9 cellular contexts compared by ENCODE assay signal in the genomic region with DNA sequence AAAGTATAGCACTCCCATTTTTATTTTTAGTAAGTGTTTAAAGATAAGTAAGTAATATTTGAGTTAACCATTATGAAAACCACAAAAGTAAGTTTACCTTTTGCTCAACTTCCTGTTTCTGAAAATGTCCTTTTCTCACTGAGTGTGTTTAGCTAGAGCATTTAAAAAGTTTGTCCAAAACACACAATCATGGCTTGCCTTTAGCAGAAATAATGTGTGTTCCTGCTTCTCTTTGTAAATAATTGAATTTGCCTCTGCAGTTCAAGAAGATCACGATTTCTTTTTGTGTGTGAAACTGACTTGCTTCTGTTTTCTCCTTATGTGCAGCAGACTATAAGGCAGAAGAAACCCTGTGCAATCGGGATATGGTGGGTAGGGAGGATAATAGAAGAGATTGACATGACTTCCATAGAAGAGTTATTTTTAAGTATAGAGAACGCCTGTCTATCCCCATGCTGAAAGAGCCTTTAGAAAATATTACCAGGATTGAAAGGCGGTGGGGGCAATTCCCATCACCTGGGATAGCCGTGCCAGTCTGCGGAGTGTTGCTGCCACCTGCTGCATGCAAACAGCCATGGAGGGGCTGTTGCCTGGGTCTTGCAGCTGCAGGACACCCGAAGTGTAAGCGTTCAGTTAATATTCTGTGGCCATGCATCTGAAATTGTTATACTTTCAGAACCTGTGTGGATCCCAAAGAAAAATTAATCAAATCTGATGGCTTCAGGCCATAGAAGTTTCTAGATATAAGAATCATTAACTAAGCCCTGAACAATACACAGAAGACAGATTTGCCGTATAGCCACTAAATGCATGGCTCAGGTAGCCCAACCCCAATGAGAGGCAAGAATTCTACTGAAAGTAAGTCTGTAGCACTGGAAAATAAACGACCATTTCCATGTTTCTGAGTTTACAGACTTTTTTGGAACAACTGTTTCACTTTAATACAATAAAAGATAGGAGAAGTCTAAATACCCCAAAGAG. TPM values are rescaled to one million over a fixed set of nuclear protein-coding genes. Genes with fewer than 3 reads are reported as not detected.
DNase-seq lines count a peak whose midpoint lies in the region; ATAC-seq, FAIRE-seq and TF ChIP-seq lines count a peak whose summit lies in the region.
"Had no signal": no experiment of that assay in that cellular context is flagged by ENCODE, and none has a peak within 500 bp of the region (broad histone marks: within the 10 kb centered on the region; RNA-seq: fewer than 3 reads in every experiment).

No MANE protein-coding gene starts in this region.

- WGBS in spleen, 5 donors = 12 to 20% (median 17%) methylated on average over 10 of the region's 10 CpGs

- H3K4me1 ChIP-seq in Peyer's patch (peaks cover 0 to 5% (median 2%) of the 10 kb centered on the region in 4 donors), spleen (peaks cover 27 to 68% (median 34%) of the 10 kb centered on the region in 6 donors)

- H3K27me3 ChIP-seq in Peyer's patch (no peaks in the 10 kb centered on the region), spleen (replicated peaks in 1 of 7) (peaks cover 0 to 6% (median 0%) of the 10 kb centered on the region in 7 donors)

- intact Hi-C loops in left cardiac atrium (cut with DNase I) (no loop called here), spleen (cut with DNase I; ENCODE audit: low total_unique reads) (no loop called here)

- TF ChIP-seq CTCF in D721Med (IDR thresholded peaks at IDR 0.05; ENCODE audit: insufficient read depth, missing control alignments) (peak; percentile 89), Peyer's patch (IDR thresholded peaks at IDR 0.05) (peak; percentile 36 to 68 (median 59)), spleen (IDR thresholded peaks at IDR 0.05 in 8 of 11, conservative IDR thresholded peaks at IDR 0.05 in 3 of 11) (peak; percentile 44 to 83 (median 71))

- H3K4me3 ChIP-seq in Peyer's patch (no peak overlapping the region), spleen (peak overlapping the region in 4 of 8 donors; percentile 9 to 56 (median 12))

- no peak for TF ChIP-seq POLR2A in Peyer's patch (IDR thresholded peaks at IDR 0.05)
- no peak for TF ChIP-seq POLR2A in spleen (IDR thresholded peaks at IDR 0.05)

- H3K27ac ChIP-seq in Peyer's patch (peak overlapping the region in 2 of 4 donors; percentile 16 to 30), spleen (peak overlapping the region in 7 of 8 donors; percentile 9 to 73 (median 58))

- FAIRE-seq in D721Med (lab: Jason Lieb, UNC) = no peak
- FAIRE-seq: endothelial cell of umbilical vein had no signal

- H3K9me3 ChIP-seq in Peyer's patch = no peaks in the 10 kb centered on the region
- H3K9me3 ChIP-seq in spleen = no peaks in the 10 kb centered on the region

- H3K36me3 ChIP-seq in Peyer's patch (no peaks in the 10 kb centered on the region), spleen (no peaks in the 10 kb centered on the region)

- DNase-seq in D721Med (ENCODE audit: insufficient read length, low spot score) (no peak), Peyer's patch (peak; percentile 62 to 85 (median 64)), left cardiac atrium (peak; percentile 22), spleen (peak; percentile 89), middle frontal gyrus (ENCODE audit: extremely low spot score, low spot score) (no peak)
- peak; percentile 87 for DNase-seq in activated effector memory CD4-positive, alpha-beta T cell treated with anti-CD3 and anti-CD28 coated beads, Interleukin-2, amount 50 U/mL, for 16 hours

- ATAC-seq in GM19438 (IDR thresholded peaks at IDR 0.05; ENCODE audit: low read depth, unreplicated experiment) (peak; percentile 66), HG03442 (IDR thresholded peaks at IDR 0.05; ENCODE audit: unreplicated experiment) (peak; percentile 54), left cardiac atrium (peak; percentile 77 to 90)

RNA-seq across cellular contexts. Expression of a gene that starts 2.4 kb away (rescaled TPM):
- 10 to 100 TPM in 3 of 4 donors, 1 to 10 TPM in 1; 4.3 to 15.7 (median 11.3) TPM for total RNA-seq in Peyer's patch
- 1 to 10 TPM; 1.6 to 2.9 TPM for total RNA-seq in left cardiac atrium
- 10 to 100 TPM; 22.4 to 43.9 (median 31.4) TPM for total RNA-seq in spleen
- 1 to 10 TPM; 2.9 to 6.4 (median 3.3) TPM for polyA plus RNA-seq in spleen
- total RNA-seq: endothelial cell of umbilical vein had no signal
- polyA plus RNA-seq: endothelial cell of umbilical vein had no signal

RNA-seq across cellular contexts. Expression of a gene that starts 55.5 kb away (rescaled TPM):
- total RNA-seq in Peyer's patch (not detected), left cardiac atrium (not detected), spleen (under 1 TPM in 1 of 7 donors, not detected in 6; 0.28 TPM)
- under 1 TPM; 0.20 to 0.80 (median 0.29) TPM for polyA plus RNA-seq in spleen
- total RNA-seq: endothelial cell of umbilical vein had no signal
- polyA plus RNA-seq: endothelial cell of umbilical vein had no signal

Comparison
In these comparisons a context has a peak if more than half of its experiments do, and no peak if none do; other contexts are left out.
1. DNase-seq: peak in Peyer's patch (3 of 3), activated effector memory CD4-positive, alpha-beta T cell treated with anti-CD3 and anti-CD28 coated beads, Interleukin-2, amount 50 U/mL, for 16 hours (single experiment), left cardiac atrium (single experiment) and spleen (single experiment); none in D721Med (single experiment) and middle frontal gyrus (single experiment).
2. Peak in every context shown above with its lines, with median percentiles within 50 percentile points of each other: CTCF ChIP-seq and ATAC-seq.